ENCODE assay signal across 8 cellular contexts in genomic region chr1:26318338-26319064, GRCh38. TPM values are rescaled to one million over a fixed set of nuclear protein-coding genes. Genes with fewer than 3 reads are reported as not detected.
A peak's percentile ranks its signal among the peaks of the same experiment; 100 is the strongest.
DNase-seq lines count a peak whose midpoint lies in the region; ATAC-seq lines count a peak whose summit lies in the region.

No MANE protein-coding gene starts in this region.

- no peaks in the 10 kb centered on the region for H3K9me3 Mint-ChIP-seq in activated T-helper 17 cell treated with anti-CD3 and anti-CD28 coated beads, Interleukin-2, amount 50 U/mL, for 72 hours
- H3K9me3 Mint-ChIP-seq in naive thymus-derived CD8-positive, alpha-beta T cell = no peaks in the 10 kb centered on the region

- in situ Hi-C loops in HAP-1 (cut with MboI; ENCODE audit: low sequenced_read_pairs) = no loop called here

- H3K4me1 Mint-ChIP-seq in activated T-helper 17 cell treated with anti-CD3 and anti-CD28 coated beads, Interleukin-2, amount 50 U/mL, for 72 hours = peaks cover 36% of the 10 kb centered on the region
- H3K4me1 Mint-ChIP-seq in naive thymus-derived CD8-positive, alpha-beta T cell = peaks cover 38 to 89% (median 79%) of the 10 kb centered on the region in 4 donors

- peaks cover 60% of the 10 kb centered on the region for H3K36me3 Mint-ChIP-seq in activated T-helper 17 cell treated with anti-CD3 and anti-CD28 coated beads, Interleukin-2, amount 50 U/mL, for 72 hours (ENCODE audit: low read depth)
- peaks cover 8 to 51% (median 16%) of the 10 kb centered on the region in 3 donors for H3K36me3 Mint-ChIP-seq in naive thymus-derived CD8-positive, alpha-beta T cell

- POLR2A ChIA-PET in naive thymus-derived CD8-positive, alpha-beta T cell (lab: Charles Lee) = interaction anchor here (0.7 to 28.3 kb wide), 16 partner anchors 9 to 276 kb away, joined by 3 to 2161 read pairs (median 6); partner anchors contain the start of genes C1orf232, CEP85, DHDDS and PDIK1L

- peak; percentile 0 for ATAC-seq in HG02885 (IDR thresholded peaks at IDR 0.05; ENCODE audit: poor library complexity, unreplicated experiment)
- peak; percentile 59 for ATAC-seq in activated T-helper 17 cell treated with anti-CD3 and anti-CD28 coated beads, Interleukin-2, amount 50 U/mL, for 72 hours (replicated peaks)
- no peak for ATAC-seq in naive thymus-derived CD8-positive, alpha-beta T cell

- H3K27me3 Mint-ChIP-seq in activated T-helper 17 cell treated with anti-CD3 and anti-CD28 coated beads, Interleukin-2, amount 50 U/mL, for 72 hours = no peaks in the 10 kb centered on the region
- no peaks in the 10 kb centered on the region for H3K27me3 Mint-ChIP-seq in naive thymus-derived CD8-positive, alpha-beta T cell

- peak overlapping the region; percentile 98 for H3K4me3 Mint-ChIP-seq in activated T-helper 17 cell treated with anti-CD3 and anti-CD28 coated beads, Interleukin-2, amount 50 U/mL, for 72 hours
- H3K4me3 Mint-ChIP-seq in naive thymus-derived CD8-positive, alpha-beta T cell = peak overlapping the region; percentile 79 to 100 (median 96)

- H3K9me3 ChIP-seq in BLaER1 (no peaks in the 10 kb centered on the region), HAP-1 (no peaks in the 10 kb centered on the region)

- H3K36me3 ChIP-seq in BLaER1 = no peaks in the 10 kb centered on the region
- no peaks in the 10 kb centered on the region for H3K36me3 ChIP-seq in HAP-1 (replicated peaks)

- no peaks in the 10 kb centered on the region for H4K20me1 ChIP-seq in BLaER1

- peak overlapping the region; percentile 64 for H3K9ac ChIP-seq in BLaER1

- H3K4me2 ChIP-seq in BLaER1 = peak overlapping the region; percentile 88

- H3K27ac Mint-ChIP-seq in activated T-helper 17 cell treated with anti-CD3 and anti-CD28 coated beads, Interleukin-2, amount 50 U/mL, for 72 hours = peak overlapping the region; percentile 96
- peak overlapping the region; percentile 78 to 97 (median 91) for H3K27ac Mint-ChIP-seq in naive thymus-derived CD8-positive, alpha-beta T cell

- no peak for DNase-seq in naive thymus-derived CD8-positive, alpha-beta T cell
- no peak for DNase-seq in HAP-1 (ENCODE audit: low spot score in 2 of 2)
- DNase-seq in SHP77 (lab: John Stamatoyannopoulos, UW) = no peak
- no peak for DNase-seq in HCEC 1CT
- no peak for DNase-seq in AG20443 (ENCODE audit: low spot score)

- H3K27me3 ChIP-seq in BLaER1 (peaks cover 17% of the 10 kb centered on the region; the same call in 1 of the 2 replicates), HAP-1 (ENCODE audit: low read depth) (no peaks in the 10 kb centered on the region)

- H3K4me1 ChIP-seq in BLaER1 = peaks cover 83% of the 10 kb centered on the region
- H3K4me1 ChIP-seq in HAP-1 = no peaks in the 10 kb centered on the region

- peak overlapping the region; percentile 58 for H3K4me3 ChIP-seq in BLaER1
- no peak overlapping the region for H3K4me3 ChIP-seq in HAP-1

- H3K27ac ChIP-seq in BLaER1 = peak overlapping the region; percentile 73

RNA-seq across cellular contexts. Expression of gene CD52, which starts 0.7 kb away (rescaled TPM):
- 100 to 1,000 TPM; 218 to 542 TPM for total RNA-seq in activated T-helper 17 cell treated with anti-CD3 and anti-CD28 coated beads, Interleukin-2, amount 50 U/mL, for 72 hours
- 100 to 1,000 TPM; 772 to 847 TPM for total RNA-seq in naive thymus-derived CD8-positive, alpha-beta T cell
- 1,000 to 10,000 TPM; 6,330 to 6,863 (median 6,804) TPM for polyA plus RNA-seq in naive thymus-derived CD8-positive, alpha-beta T cell

RNA-seq across cellular contexts. Expression of gene UBXN11, which starts 12.1 kb away (rescaled TPM):
- total RNA-seq in activated T-helper 17 cell treated with anti-CD3 and anti-CD28 coated beads, Interleukin-2, amount 50 U/mL, for 72 hours = 10 to 100 TPM; 17.9 to 23.2 TPM
- total RNA-seq in naive thymus-derived CD8-positive, alpha-beta T cell = 100 to 1,000 TPM; 121 to 129 TPM
- polyA plus RNA-seq in naive thymus-derived CD8-positive, alpha-beta T cell = 10 to 100 TPM in 2 of 3 donors, 1 to 10 TPM in 1; 9.1 to 14.7 (median 12.4) TPM

RNA-seq across cellular contexts. Expression of gene CRYBG2, which starts 35.4 kb away (rescaled TPM):
- total RNA-seq in activated T-helper 17 cell treated with anti-CD3 and anti-CD28 coated beads, Interleukin-2, amount 50 U/mL, for 72 hours = 10 to 100 TPM in 1 of 2 donors, under 1 TPM in 1; 0.37 to 13.6 TPM
- total RNA-seq in naive thymus-derived CD8-positive, alpha-beta T cell = under 1 TPM; 0.74 to 0.75 TPM
- polyA plus RNA-seq in naive thymus-derived CD8-positive, alpha-beta T cell = under 1 TPM in 2 of 3 donors, not detected in 1; 0.07 to 0.55 TPM

RNA-seq across cellular contexts. Expression of gene SH3BGRL3, which starts 38.6 kb away (rescaled TPM):
- 100 to 1,000 TPM; 258 to 280 TPM for total RNA-seq in activated T-helper 17 cell treated with anti-CD3 and anti-CD28 coated beads, Interleukin-2, amount 50 U/mL, for 72 hours
- total RNA-seq in naive thymus-derived CD8-positive, alpha-beta T cell = 100 to 1,000 TPM; 250 to 255 TPM
- 100 to 1,000 TPM; 805 to 925 (median 916) TPM for polyA plus RNA-seq in naive thymus-derived CD8-positive, alpha-beta T cell

RNA-seq across cellular contexts. Expression of gene ZNF683, which starts 54.0 kb away (rescaled TPM):
- not detected for total RNA-seq in activated T-helper 17 cell treated with anti-CD3 and anti-CD28 coated beads, Interleukin-2, amount 50 U/mL, for 72 hours
- 1 to 10 TPM; 2.1 to 2.4 TPM for total RNA-seq in naive thymus-derived CD8-positive, alpha-beta T cell
- 1 to 10 TPM in 2 of 3 donors, under 1 TPM in 1; 0.42 to 6.3 (median 3.1) TPM for polyA plus RNA-seq in naive thymus-derived CD8-positive, alpha-beta T cell

Comparison
In these comparisons a context has a peak if more than half of its experiments do, and no peak if none do; other contexts are left out.
1. ATAC-seq: peak in HG02885 (single experiment) and activated T-helper 17 cell treated with anti-CD3 and anti-CD28 coated beads, Interleukin-2, amount 50 U/mL, for 72 hours (single experiment); none in naive thymus-derived CD8-positive, alpha-beta T cell (0 of 2).
2. RNA of gene UBXN11, which starts 12.1 kb away (total RNA-seq): 121 to 129 TPM in naive thymus-derived CD8-positive, alpha-beta T cell; 17.9 to 23.2 TPM in activated T-helper 17 cell treated with anti-CD3 and anti-CD28 coated beads, Interleukin-2, amount 50 U/mL, for 72 hours; every median in the first group is over 4 times any median in the second.